In the genomic region with DNA sequence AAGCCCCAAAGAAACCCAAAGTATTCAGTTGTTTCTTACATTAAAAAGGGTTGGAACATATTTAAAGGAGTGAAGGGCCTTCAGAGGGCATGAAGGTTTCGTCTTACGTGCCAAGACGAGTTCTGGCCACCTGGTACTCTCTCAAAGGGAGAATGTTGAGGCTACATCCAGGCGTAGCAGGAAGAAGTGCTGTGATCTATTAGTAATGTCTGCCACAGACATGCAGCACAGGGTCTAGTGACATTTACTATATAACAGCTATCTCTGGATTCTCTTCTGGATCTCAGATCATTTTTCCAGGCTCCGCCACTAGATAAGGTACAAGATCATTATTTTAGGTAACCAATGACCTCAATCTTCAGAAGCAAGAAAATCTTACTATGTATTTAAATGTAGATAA, we compare ENCODE assay signal across 1 cellular context.
A peak's percentile ranks its signal among the peaks of the same experiment; 100 is the strongest.
TF ChIP-seq lines count a peak whose summit lies in the region.

No MANE protein-coding gene starts in this region.

TF ChIP-seq in K562, 482 proteins besides CTCF, POLR2A, EP300 and RAD21 (continued from another document):
- TF ChIP-seq, protein P1, sequence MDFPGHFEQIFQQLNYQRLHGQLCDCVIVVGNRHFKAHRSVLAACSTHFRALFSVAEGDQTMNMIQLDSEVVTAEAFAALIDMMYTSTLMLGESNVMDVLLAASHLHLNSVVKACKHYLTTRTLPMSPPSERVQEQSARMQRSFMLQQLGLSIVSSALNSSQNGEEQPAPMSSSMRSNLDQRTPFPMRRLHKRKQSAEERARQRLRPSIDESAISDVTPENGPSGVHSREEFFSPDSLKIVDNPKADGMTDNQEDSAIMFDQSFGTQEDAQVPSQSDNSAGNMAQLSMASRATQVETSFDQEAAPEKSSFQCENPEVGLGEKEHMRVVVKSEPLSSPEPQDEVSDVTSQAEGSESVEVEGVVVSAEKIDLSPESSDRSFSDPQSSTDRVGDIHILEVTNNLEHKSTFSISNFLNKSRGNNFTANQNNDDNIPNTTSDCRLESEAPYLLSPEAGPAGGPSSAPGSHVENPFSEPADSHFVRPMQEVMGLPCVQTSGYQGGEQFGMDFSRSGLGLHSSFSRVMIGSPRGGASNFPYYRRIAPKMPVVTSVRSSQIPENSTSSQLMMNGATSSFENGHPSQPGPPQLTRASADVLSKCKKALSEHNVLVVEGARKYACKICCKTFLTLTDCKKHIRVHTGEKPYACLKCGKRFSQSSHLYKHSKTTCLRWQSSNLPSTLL (IDR thresholded peaks at IDR 0.05) = no peak
- TF ChIP-seq, protein P2, sequence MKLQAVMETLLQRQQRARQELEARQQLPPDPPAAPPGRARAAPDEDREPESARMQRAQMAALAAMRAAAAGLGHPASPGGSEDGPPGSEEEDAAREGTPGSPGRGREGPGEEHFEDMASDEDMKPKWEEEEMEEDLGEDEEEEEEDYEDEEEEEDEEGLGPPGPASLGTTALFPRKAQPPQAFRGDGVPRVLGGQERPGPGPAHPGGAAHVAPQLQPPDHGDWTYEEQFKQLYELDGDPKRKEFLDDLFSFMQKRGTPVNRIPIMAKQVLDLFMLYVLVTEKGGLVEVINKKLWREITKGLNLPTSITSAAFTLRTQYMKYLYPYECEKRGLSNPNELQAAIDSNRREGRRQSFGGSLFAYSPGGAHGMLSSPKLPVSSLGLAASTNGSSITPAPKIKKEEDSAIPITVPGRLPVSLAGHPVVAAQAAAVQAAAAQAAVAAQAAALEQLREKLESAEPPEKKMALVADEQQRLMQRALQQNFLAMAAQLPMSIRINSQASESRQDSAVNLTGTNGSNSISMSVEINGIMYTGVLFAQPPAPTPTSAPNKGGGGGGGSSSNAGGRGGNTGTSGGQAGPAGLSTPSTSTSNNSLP (IDR thresholded peaks at IDR 0.05; ENCODE audit: borderline replicate concordance, low read depth, low read length) = 0 out of 2 replicates have a peak, but pooled peaks have one; percentile 16
- no peak for TF ChIP-seq NONO (IDR thresholded peaks at IDR 0.05; ENCODE audit: low read depth in 2 of 2, low read length in 1 of 2)
- TF ChIP-seq DPF2 (IDR thresholded peaks at IDR 0.05) = no peak
- TF ChIP-seq ARNT (IDR thresholded peaks at IDR 0.05) = 0 out of 4 replicates have a peak, but pooled peaks of 1 of the 2 experiments have one; percentile 44
- TF ChIP-seq, protein P3, sequence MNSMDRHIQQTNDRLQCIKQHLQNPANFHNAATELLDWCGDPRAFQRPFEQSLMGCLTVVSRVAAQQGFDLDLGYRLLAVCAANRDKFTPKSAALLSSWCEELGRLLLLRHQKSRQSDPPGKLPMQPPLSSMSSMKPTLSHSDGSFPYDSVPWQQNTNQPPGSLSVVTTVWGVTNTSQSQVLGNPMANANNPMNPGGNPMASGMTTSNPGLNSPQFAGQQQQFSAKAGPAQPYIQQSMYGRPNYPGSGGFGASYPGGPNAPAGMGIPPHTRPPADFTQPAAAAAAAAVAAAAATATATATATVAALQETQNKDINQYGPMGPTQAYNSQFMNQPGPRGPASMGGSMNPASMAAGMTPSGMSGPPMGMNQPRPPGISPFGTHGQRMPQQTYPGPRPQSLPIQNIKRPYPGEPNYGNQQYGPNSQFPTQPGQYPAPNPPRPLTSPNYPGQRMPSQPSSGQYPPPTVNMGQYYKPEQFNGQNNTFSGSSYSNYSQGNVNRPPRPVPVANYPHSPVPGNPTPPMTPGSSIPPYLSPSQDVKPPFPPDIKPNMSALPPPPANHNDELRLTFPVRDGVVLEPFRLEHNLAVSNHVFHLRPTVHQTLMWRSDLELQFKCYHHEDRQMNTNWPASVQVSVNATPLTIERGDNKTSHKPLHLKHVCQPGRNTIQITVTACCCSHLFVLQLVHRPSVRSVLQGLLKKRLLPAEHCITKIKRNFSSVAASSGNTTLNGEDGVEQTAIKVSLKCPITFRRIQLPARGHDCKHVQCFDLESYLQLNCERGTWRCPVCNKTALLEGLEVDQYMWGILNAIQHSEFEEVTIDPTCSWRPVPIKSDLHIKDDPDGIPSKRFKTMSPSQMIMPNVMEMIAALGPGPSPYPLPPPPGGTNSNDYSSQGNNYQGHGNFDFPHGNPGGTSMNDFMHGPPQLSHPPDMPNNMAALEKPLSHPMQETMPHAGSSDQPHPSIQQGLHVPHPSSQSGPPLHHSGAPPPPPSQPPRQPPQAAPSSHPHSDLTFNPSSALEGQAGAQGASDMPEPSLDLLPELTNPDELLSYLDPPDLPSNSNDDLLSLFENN (IDR thresholded peaks at IDR 0.05; ENCODE audit: low read depth in 2 of 2, low read length in 2 of 2) = peak in 1 of 2 experiments; percentile 81; a peak in 2 of 4 replicates
- no peak for TF ChIP-seq TFAM (CRISPR knock-in tag; conservative IDR thresholded peaks at IDR 0.05)
- no peak for TF ChIP-seq NR4A1 (CRISPR knock-in tag; IDR thresholded peaks at IDR 0.05)
- TF ChIP-seq NR4A1 (tag; IDR thresholded peaks at IDR 0.05) = no peak
- TF ChIP-seq, protein P4, sequence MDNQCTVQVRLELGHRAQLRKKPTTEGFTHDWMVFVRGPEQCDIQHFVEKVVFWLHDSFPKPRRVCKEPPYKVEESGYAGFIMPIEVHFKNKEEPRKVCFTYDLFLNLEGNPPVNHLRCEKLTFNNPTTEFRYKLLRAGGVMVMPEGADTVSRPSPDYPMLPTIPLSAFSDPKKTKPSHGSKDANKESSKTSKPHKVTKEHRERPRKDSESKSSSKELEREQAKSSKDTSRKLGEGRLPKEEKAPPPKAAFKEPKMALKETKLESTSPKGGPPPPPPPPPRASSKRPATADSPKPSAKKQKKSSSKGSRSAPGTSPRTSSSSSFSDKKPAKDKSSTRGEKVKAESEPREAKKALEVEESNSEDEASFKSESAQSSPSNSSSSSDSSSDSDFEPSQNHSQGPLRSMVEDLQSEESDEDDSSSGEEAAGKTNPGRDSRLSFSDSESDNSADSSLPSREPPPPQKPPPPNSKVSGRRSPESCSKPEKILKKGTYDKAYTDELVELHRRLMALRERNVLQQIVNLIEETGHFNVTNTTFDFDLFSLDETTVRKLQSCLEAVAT (IDR thresholded peaks at IDR 0.05) = peak in 1 of 2 experiments; percentile 99; a peak in 2 of 4 replicates
- peak; percentile 98 for TF ChIP-seq ZBTB17 (CRISPR knock-in tag; IDR thresholded peaks at IDR 0.05)
- no peak for TF ChIP-seq CHCHD3 (CRISPR knock-in tag; IDR thresholded peaks at IDR 0.05)
- TF ChIP-seq, protein P5, sequence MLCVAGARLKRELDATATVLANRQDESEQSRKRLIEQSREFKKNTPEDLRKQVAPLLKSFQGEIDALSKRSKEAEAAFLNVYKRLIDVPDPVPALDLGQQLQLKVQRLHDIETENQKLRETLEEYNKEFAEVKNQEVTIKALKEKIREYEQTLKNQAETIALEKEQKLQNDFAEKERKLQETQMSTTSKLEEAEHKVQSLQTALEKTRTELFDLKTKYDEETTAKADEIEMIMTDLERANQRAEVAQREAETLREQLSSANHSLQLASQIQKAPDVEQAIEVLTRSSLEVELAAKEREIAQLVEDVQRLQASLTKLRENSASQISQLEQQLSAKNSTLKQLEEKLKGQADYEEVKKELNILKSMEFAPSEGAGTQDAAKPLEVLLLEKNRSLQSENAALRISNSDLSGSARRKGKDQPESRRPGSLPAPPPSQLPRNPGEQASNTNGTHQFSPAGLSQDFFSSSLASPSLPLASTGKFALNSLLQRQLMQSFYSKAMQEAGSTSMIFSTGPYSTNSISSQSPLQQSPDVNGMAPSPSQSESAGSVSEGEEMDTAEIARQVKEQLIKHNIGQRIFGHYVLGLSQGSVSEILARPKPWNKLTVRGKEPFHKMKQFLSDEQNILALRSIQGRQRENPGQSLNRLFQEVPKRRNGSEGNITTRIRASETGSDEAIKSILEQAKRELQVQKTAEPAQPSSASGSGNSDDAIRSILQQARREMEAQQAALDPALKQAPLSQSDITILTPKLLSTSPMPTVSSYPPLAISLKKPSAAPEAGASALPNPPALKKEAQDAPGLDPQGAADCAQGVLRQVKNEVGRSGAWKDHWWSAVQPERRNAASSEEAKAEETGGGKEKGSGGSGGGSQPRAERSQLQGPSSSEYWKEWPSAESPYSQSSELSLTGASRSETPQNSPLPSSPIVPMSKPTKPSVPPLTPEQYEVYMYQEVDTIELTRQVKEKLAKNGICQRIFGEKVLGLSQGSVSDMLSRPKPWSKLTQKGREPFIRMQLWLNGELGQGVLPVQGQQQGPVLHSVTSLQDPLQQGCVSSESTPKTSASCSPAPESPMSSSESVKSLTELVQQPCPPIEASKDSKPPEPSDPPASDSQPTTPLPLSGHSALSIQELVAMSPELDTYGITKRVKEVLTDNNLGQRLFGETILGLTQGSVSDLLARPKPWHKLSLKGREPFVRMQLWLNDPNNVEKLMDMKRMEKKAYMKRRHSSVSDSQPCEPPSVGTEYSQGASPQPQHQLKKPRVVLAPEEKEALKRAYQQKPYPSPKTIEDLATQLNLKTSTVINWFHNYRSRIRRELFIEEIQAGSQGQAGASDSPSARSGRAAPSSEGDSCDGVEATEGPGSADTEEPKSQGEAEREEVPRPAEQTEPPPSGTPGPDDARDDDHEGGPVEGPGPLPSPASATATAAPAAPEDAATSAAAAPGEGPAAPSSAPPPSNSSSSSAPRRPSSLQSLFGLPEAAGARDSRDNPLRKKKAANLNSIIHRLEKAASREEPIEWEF (CRISPR knock-in tag; IDR thresholded peaks at IDR 0.05) = no peak
TF ChIP-seq in K562: peak in this region for 7.
